Comparison of ENCODE assay signal across 9 cellular contexts in the genomic region with DNA sequence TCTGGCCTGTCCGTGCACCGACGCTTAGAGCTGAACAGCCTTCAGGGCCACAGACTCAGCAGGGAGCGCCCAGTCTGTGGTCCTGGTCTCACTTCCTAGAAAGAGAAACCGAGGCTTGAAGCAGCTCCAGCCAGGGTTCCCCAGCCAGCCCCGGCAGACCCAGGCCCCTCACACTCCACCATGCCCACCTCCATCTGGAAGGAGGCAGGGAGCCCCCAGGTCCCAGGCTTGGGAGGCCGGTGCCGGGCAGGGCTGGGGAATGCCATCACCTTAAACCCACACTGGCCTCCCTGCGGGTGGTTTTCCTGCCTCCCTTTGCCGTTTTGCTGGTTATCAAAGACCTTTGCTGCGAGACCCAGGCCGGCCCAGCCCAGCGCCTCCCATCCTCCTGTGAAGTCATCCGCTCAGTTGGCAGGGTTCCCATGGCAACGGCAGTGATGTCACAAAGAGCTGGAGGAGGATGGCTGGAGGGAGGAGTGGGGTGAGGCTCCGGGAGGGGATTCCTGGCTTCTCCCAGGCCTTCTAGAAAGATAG. TPM values are rescaled to one million over a fixed set of nuclear protein-coding genes. Genes with fewer than 3 reads are reported as not detected.
A peak's percentile ranks its signal among the peaks of the same experiment; 100 is the strongest.
DNase-seq lines count a peak whose midpoint lies in the region; ATAC-seq and TF ChIP-seq lines count a peak whose summit lies in the region.
"Had no signal": no experiment of that assay in that cellular context is flagged by ENCODE, and none has a peak within 500 bp of the region (broad histone marks: within the 10 kb centered on the region; RNA-seq: fewer than 3 reads in every experiment).

No MANE protein-coding gene starts in this region.

- H3K4me3 ChIP-seq in H7 (ENCODE audit: insufficient read depth, low read depth, low read length): no peak overlapping the region
- H3K4me3 ChIP-seq in fibroblast of villous mesenchyme (ENCODE audit: low read depth, low read length): no peak overlapping the region

- DNase-seq in H7 (peak; percentile 92), OCI-M1 (lab: John Stamatoyannopoulos, UW) (peak; percentile 3), fibroblast of villous mesenchyme (ENCODE audit: low read depth) (peak; percentile 30), posterior vena cava (ENCODE audit: low spot score) (peak; percentile 69)
- no peak for DNase-seq in stimulated activated CD4-positive, alpha-beta T cell treated with anti-CD3 and anti-CD28 coated beads, Interleukin-15, amount 100 ng/mL, for 24 hours
- DNase-seq: activated CD4-positive, CD25-positive, alpha-beta regulatory T cell had no signal

- ATAC-seq in GM21526 (IDR thresholded peaks at IDR 0.05; ENCODE audit: low FRiP score, unreplicated experiment): no peak
- ATAC-seq in HG03342 (IDR thresholded peaks at IDR 0.05; ENCODE audit: unreplicated experiment): no peak
- ATAC-seq in HG02759 (IDR thresholded peaks at IDR 0.05; ENCODE audit: unreplicated experiment): no peak

- intact Hi-C loops in posterior vena cava (cut with DNase I): no loop called here

- H3K36me3 ChIP-seq in H7 (replicated peaks; ENCODE audit: control insufficient read depth, insufficient read depth, low read length): no peaks in the 10 kb centered on the region

- H3K27me3 ChIP-seq in H7 (ENCODE audit: control insufficient read depth, insufficient read depth, low read length): no peaks in the 10 kb centered on the region

- no peak for TF ChIP-seq CTCF in fibroblast of villous mesenchyme (IDR thresholded peaks at IDR 0.05; ENCODE audit: insufficient read depth, low read depth, low read length)

RNA-seq across cellular contexts. Expression of gene ELFN1, which starts 24.0 kb away (rescaled TPM):
- total RNA-seq in H7 (2014; rRNA removed; shearing (Covaris generic)): 16.0 and 19.9 TPM in 2 replicates
- 0.86 and 1.6 TPM in 2 replicates for total RNA-seq in fibroblast of villous mesenchyme
- total RNA-seq in posterior vena cava: 1 to 10 TPM; 1.2 to 1.8 TPM
